ENCODE assay signal across 8 cellular contexts in the genomic region with DNA sequence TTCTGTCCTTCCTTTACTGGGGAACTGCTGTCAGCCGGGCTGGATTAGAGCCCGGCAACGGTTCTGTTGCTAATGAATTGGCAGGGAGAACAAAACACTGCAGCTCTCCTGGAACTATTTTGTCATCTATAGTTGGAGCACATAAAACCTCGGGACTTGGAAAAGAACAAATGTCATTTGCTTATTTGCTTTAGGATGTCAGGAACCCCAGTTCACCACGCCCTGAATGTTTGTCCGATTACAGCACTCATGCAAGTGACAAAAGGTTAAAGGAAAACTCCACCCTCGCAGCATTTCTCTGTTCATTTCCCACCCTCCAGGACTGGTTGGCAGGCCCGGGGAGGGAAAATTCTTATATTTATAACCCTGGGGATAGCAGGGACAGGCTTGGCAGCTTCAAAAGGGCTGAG.
DNase-seq lines count a peak whose midpoint lies in the region; ATAC-seq and TF ChIP-seq lines count a peak whose summit lies in the region.

No MANE protein-coding gene starts in this region.

- TF ChIP-seq POLR2A in esophagus muscularis mucosa (IDR thresholded peaks at IDR 0.05; ENCODE audit: low read depth): no peak

- no peaks in the 10 kb centered on the region for H3K27me3 Mint-ChIP-seq in naive thymus-derived CD4-positive, alpha-beta T cell

- H3K27me3 ChIP-seq in SJSA1 (replicated peaks) (no peaks in the 10 kb centered on the region), esophagus muscularis mucosa (no peaks in the 10 kb centered on the region)
- H3K27me3 ChIP-seq in naive thymus-derived CD4-positive, alpha-beta T cell (ENCODE audit: control insufficient read depth in 2 of 2, insufficient read depth in 2 of 2, low read length in 2 of 2): no peaks in the 10 kb centered on the region

- H3K27ac ChIP-seq in SJSA1 (peak overlapping the region; percentile 94), esophagus muscularis mucosa (replicated peaks in 1 of 4) (peak overlapping the region; percentile 84 to 93 (median 88))
- peak overlapping the region; percentile 44 for H3K27ac ChIP-seq in naive thymus-derived CD4-positive, alpha-beta T cell (ENCODE audit: low read depth, low read length)

- H3K36me3 Mint-ChIP-seq in naive thymus-derived CD4-positive, alpha-beta T cell: peaks cover 0 to 3% (median 0%) of the 10 kb centered on the region in 5 donors

- ATAC-seq in naive thymus-derived CD4-positive, alpha-beta T cell: no peak
- ATAC-seq in GM19455 (IDR thresholded peaks at IDR 0.05; ENCODE audit: unreplicated experiment) (no peak), GM21390 (IDR thresholded peaks at IDR 0.05; ENCODE audit: unreplicated experiment) (no peak)

- 4% methylated on average over 8 of the region's 8 CpGs for WGBS in esophagus muscularis mucosa

- H3K4me3 Mint-ChIP-seq in naive thymus-derived CD4-positive, alpha-beta T cell: peak overlapping the region; percentile 59 to 86 (median 76)

- peak overlapping the region; percentile 58 to 78 (median 70) for H3K27ac Mint-ChIP-seq in naive thymus-derived CD4-positive, alpha-beta T cell

- H3K9me3 ChIP-seq in SJSA1 (replicated peaks) (no peaks in the 10 kb centered on the region), esophagus muscularis mucosa (no peaks in the 10 kb centered on the region)
- no peaks in the 10 kb centered on the region for H3K9me3 ChIP-seq in naive thymus-derived CD4-positive, alpha-beta T cell (ENCODE audit: control insufficient read depth in 2 of 3, low read length in 3 of 3)

- no peaks in the 10 kb centered on the region for H3K9me3 Mint-ChIP-seq in naive thymus-derived CD4-positive, alpha-beta T cell

- H3K4me1 ChIP-seq in SJSA1 (replicated peaks): peaks cover 71% of the 10 kb centered on the region
- peaks cover 76 to 85% (median 83%) of the 10 kb centered on the region in 4 donors for H3K4me1 ChIP-seq in esophagus muscularis mucosa
- H3K4me1 ChIP-seq in naive thymus-derived CD4-positive, alpha-beta T cell (ENCODE audit: control insufficient read depth in 2 of 2, insufficient read depth in 2 of 2, low read length in 2 of 2): peaks cover 0 to 21% of the 10 kb centered on the region in 2 donors

- H3K4me1 Mint-ChIP-seq in naive thymus-derived CD4-positive, alpha-beta T cell: peaks cover 8 to 49% (median 29%) of the 10 kb centered on the region in 7 donors

- no peak for TF ChIP-seq CTCF in esophagus muscularis mucosa (IDR thresholded peaks at IDR 0.05)

- peak; percentile 14 for DNase-seq in NCI-H1105 treated with DMSO at 0.1 percent for 48 hours (lab: John Stamatoyannopoulos, UW)
- no peak for DNase-seq in NCI-H1105 (lab: John Stamatoyannopoulos, UW)
- DNase-seq in SJSA1 (ENCODE audit: low read depth in 1 of 2, low spot score in 2 of 2): peak; percentile 88 to 92
- peak; percentile 96 for DNase-seq in esophagus muscularis mucosa (ENCODE audit: extremely low spot score)
- no peak for DNase-seq in naive thymus-derived CD4-positive, alpha-beta T cell
- DNase-seq in stimulated activated CD4-positive, alpha-beta T cell treated with anti-CD3 and anti-CD28 coated beads, Interleukin-12 subunit alpha, Interleukin-12 subunit beta, amount 100 ng/mL, for 4 hours: no peak

- no peak overlapping the region for H3K4me3 ChIP-seq in SJSA1
- H3K4me3 ChIP-seq in esophagus muscularis mucosa: peak overlapping the region in 3 of 4 donors; percentile 9 to 24 (median 19)
- H3K4me3 ChIP-seq in naive thymus-derived CD4-positive, alpha-beta T cell (ENCODE audit: low read length): peak overlapping the region; percentile 27

- H3K36me3 ChIP-seq in SJSA1 (no peaks in the 10 kb centered on the region), esophagus muscularis mucosa (no peaks in the 10 kb centered on the region)
- H3K36me3 ChIP-seq in naive thymus-derived CD4-positive, alpha-beta T cell (ENCODE audit: control insufficient read depth in 2 of 3, insufficient read depth in 3 of 3, low read length in 3 of 3): no peaks in the 10 kb centered on the region

- intact Hi-C loops in esophagus muscularis mucosa (cut with DNase I): loop anchor here (2.0 kb wide), 1 partner anchor 66 kb away; a partner anchor contains a TSS
- intact Hi-C loops in naive thymus-derived CD4-positive, alpha-beta T cell (cut with micrococcal nuclease): loop anchor here (2.0 to 5.0 kb wide), 2 partner anchors 66 to 294 kb away; a partner anchor contains a TSS

- CTCF ChIA-PET in naive thymus-derived CD4-positive, alpha-beta T cell (lab: Charles Lee): no interaction called here

- peak; percentile 78 for TF ChIP-seq EP300 in esophagus muscularis mucosa (IDR thresholded peaks at IDR 0.05)

- POLR2A ChIA-PET in naive thymus-derived CD4-positive, alpha-beta T cell (lab: Charles Lee): interaction anchor here (0.6 kb wide), 1 partner anchor 174 kb away, joined by 3 read pairs; no protein-coding TSS in a partner anchor

Comparison
In these comparisons a context has a peak if more than half of its experiments do, and no peak if none do; other contexts are left out.
1. DNase-seq: peak in NCI-H1105 treated with DMSO at 0.1 percent for 48 hours (single experiment), SJSA1 (2 of 2) and esophagus muscularis mucosa (single experiment); none in NCI-H1105 (single experiment), naive thymus-derived CD4-positive, alpha-beta T cell (0 of 9) and stimulated activated CD4-positive, alpha-beta T cell treated with anti-CD3 and anti-CD28 coated beads, Interleukin-12 subunit alpha, Interleukin-12 subunit beta, amount 100 ng/mL, for 4 hours (single experiment).
2. H3K27ac ChIP-seq: peak in every context shown above with its lines; median percentile 94 in SJSA1; 88 in esophagus muscularis mucosa; 44 in naive thymus-derived CD4-positive, alpha-beta T cell.